Comparison of ENCODE assay signal across 16 cellular contexts in the genomic region with DNA sequence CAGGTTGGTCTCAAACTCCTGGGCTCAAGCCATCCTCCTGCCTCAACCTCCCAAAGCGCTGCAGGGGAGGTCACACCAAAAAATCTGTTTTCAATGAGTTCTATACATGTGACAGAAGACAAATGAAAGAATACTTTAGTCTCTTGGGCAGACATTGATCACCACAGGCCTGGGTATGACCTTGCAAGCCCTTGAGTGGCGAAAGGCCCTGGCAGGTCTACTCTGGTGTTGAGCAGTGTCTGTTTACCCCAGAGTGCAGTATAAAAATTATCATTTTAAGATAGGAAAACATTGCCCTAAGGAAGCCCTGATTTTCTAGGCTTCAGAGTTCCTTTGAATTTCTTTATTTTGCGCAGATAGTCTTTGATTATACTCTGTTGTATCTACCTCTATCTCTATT.
DNase-seq lines count a peak whose midpoint lies in the region; ATAC-seq and TF ChIP-seq lines count a peak whose summit lies in the region.
"Had no signal": no experiment of that assay in that cellular context is flagged by ENCODE, and none has a peak within 500 bp of the region (broad histone marks: within the 10 kb centered on the region; RNA-seq: fewer than 3 reads in every experiment).

No MANE protein-coding gene starts in this region.

- peak overlapping the region; percentile 26 for H3K27ac ChIP-seq in cardiac muscle cell
- no peak overlapping the region for H3K27ac ChIP-seq in GM23338 (ENCODE audit: low read depth)
- H3K27ac ChIP-seq in skeletal muscle tissue (ENCODE audit: low read depth, low read length) = peak overlapping the region; percentile 64

- H3K4me3 ChIP-seq in cardiac muscle cell (no peak overlapping the region), GM23338 (no peak overlapping the region), skeletal muscle tissue (ENCODE audit: low read length in 3 of 3) (no peak overlapping the region), BE2C (ENCODE audit: low read depth, low read length) (no peak overlapping the region)

- TF ChIP-seq CTCF in cardiac muscle cell (IDR thresholded peaks at IDR 0.05; ENCODE audit: low read depth, low read length) (no peak), GM23338 (conservative IDR thresholded peaks at IDR 0.05; ENCODE audit: low read depth in 2 of 2) (no peak), BE2C (IDR thresholded peaks at IDR 0.05; ENCODE audit: low read depth, low read length) (no peak)

- H3F3A ChIP-seq in GM23338 (replicated peaks; ENCODE audit: low read depth) = no peaks in the 10 kb centered on the region

- intact Hi-C loops in cardiac septum (cut with DNase I) = no loop called here

- no peaks in the 10 kb centered on the region for H3K9me3 ChIP-seq in cardiac muscle cell (ENCODE audit: low read depth)
- H3K9me3 ChIP-seq in skeletal muscle tissue (ENCODE audit: control insufficient read depth in 3 of 3, low read length in 3 of 3) = peaks cover 0 to 2% (median 0%) of the 10 kb centered on the region in 3 donors
- H3K9me3 ChIP-seq in BE2C = no peaks in the 10 kb centered on the region

- no peak overlapping the region for H3K27ac Mint-ChIP-seq in GM23338
- H3K27ac Mint-ChIP-seq: CD4-positive, alpha-beta T cell; HFFc6 had no signal

- no peak overlapping the region for H2AFZ ChIP-seq in GM23338

- H3K9me2 ChIP-seq in GM23338 (ENCODE audit: insufficient read depth) = no peaks in the 10 kb centered on the region

- ATAC-seq in GM23338 = no peak
- peak; percentile 96 for ATAC-seq in left lobe of liver
- ATAC-seq in HG02852 (IDR thresholded peaks at IDR 0.05; ENCODE audit: unreplicated experiment) = no peak

- H3K79me2 ChIP-seq in GM23338 (replicated peaks; ENCODE audit: insufficient read depth) = no peaks in the 10 kb centered on the region

- H3K4me1 ChIP-seq in cardiac muscle cell (ENCODE audit: low read depth) = peaks cover 18% of the 10 kb centered on the region
- peaks cover 14% of the 10 kb centered on the region for H3K4me1 ChIP-seq in GM23338 (ENCODE audit: insufficient read depth)
- H3K4me1 ChIP-seq in skeletal muscle tissue (ENCODE audit: control insufficient read depth in 3 of 3, insufficient read depth in 3 of 3, low read length in 3 of 3) = peaks cover 0 to 9% (median 7%) of the 10 kb centered on the region in 3 donors
- no peaks in the 10 kb centered on the region for H3K4me1 ChIP-seq in BE2C

- H3K9ac ChIP-seq in skeletal muscle tissue (ENCODE audit: low read depth in 1 of 3, low read length in 3 of 3) = no peak overlapping the region

- H3K36me3 ChIP-seq in cardiac muscle cell (no peaks in the 10 kb centered on the region), GM23338 (ENCODE audit: insufficient read depth) (no peaks in the 10 kb centered on the region), skeletal muscle tissue (ENCODE audit: control insufficient read depth in 3 of 3, insufficient read depth in 3 of 3, low read length in 3 of 3) (no peaks in the 10 kb centered on the region), BE2C (no peaks in the 10 kb centered on the region)

- no peak overlapping the region for H3K4me3 Mint-ChIP-seq in GM23338
- H3K4me3 Mint-ChIP-seq: CD4-positive, alpha-beta T cell; HFFc6; IgD-negative memory B cell had no signal

- peaks cover 6% of the 10 kb centered on the region; the same call in 2 of the 3 replicates for H3K9me3 Mint-ChIP-seq in GM23338
- H3K9me3 Mint-ChIP-seq: HFFc6 had no signal

- peaks cover 2% of the 10 kb centered on the region; the same call in 1 of the 3 replicates for H3K36me3 Mint-ChIP-seq in GM23338 (ENCODE audit: low read depth)
- H3K36me3 Mint-ChIP-seq: IgD-negative memory B cell had no signal

- peak overlapping the region; percentile 10; the same call in 1 of the 2 replicates for H3K4me2 ChIP-seq in GM23338

- DNase-seq in cardiac muscle cell (ENCODE audit: low read depth in 1 of 2, low spot score in 1 of 2) (peak in 1 of 2 donors; percentile 14), cardiac septum (ENCODE audit: low spot score) (no peak), GM23338 (ENCODE audit: low spot score) (no peak), left lobe of liver (ENCODE audit: low spot score) (peak; percentile 68), BE2C (no peak)
- DNase-seq: 8988T; AML-193; C1 segment of cervical spinal cord; Calu3; CD4-positive, alpha-beta T cell; DMS 273 treated with DMSO at 0.1 percent for 48 hours; HCEC 1CT; HFFc6 had no signal

- H4K20me1 ChIP-seq in GM23338 (replicated peaks; ENCODE audit: insufficient read depth) = no peaks in the 10 kb centered on the region

- H3K4me1 Mint-ChIP-seq in GM23338 = peaks cover 18% of the 10 kb centered on the region

- H3K27me3 ChIP-seq in cardiac muscle cell (no peaks in the 10 kb centered on the region), GM23338 (ENCODE audit: insufficient read depth) (no peaks in the 10 kb centered on the region), skeletal muscle tissue (ENCODE audit: control insufficient read depth in 3 of 3, insufficient read depth in 3 of 3, low read length in 3 of 3) (no peaks in the 10 kb centered on the region), BE2C (no peaks in the 10 kb centered on the region)

- H3K27me3 Mint-ChIP-seq in GM23338 (ENCODE audit: insufficient read depth, low read depth, poor library complexity) = peaks cover 2% of the 10 kb centered on the region
- H3K27me3 Mint-ChIP-seq: CD4-positive, alpha-beta T cell had no signal

TF ChIP-seq in GM23338, 12 proteins besides CTCF, POLR2A, EP300 and RAD21 (continues in another document):
- TF ChIP-seq, protein P1, sequence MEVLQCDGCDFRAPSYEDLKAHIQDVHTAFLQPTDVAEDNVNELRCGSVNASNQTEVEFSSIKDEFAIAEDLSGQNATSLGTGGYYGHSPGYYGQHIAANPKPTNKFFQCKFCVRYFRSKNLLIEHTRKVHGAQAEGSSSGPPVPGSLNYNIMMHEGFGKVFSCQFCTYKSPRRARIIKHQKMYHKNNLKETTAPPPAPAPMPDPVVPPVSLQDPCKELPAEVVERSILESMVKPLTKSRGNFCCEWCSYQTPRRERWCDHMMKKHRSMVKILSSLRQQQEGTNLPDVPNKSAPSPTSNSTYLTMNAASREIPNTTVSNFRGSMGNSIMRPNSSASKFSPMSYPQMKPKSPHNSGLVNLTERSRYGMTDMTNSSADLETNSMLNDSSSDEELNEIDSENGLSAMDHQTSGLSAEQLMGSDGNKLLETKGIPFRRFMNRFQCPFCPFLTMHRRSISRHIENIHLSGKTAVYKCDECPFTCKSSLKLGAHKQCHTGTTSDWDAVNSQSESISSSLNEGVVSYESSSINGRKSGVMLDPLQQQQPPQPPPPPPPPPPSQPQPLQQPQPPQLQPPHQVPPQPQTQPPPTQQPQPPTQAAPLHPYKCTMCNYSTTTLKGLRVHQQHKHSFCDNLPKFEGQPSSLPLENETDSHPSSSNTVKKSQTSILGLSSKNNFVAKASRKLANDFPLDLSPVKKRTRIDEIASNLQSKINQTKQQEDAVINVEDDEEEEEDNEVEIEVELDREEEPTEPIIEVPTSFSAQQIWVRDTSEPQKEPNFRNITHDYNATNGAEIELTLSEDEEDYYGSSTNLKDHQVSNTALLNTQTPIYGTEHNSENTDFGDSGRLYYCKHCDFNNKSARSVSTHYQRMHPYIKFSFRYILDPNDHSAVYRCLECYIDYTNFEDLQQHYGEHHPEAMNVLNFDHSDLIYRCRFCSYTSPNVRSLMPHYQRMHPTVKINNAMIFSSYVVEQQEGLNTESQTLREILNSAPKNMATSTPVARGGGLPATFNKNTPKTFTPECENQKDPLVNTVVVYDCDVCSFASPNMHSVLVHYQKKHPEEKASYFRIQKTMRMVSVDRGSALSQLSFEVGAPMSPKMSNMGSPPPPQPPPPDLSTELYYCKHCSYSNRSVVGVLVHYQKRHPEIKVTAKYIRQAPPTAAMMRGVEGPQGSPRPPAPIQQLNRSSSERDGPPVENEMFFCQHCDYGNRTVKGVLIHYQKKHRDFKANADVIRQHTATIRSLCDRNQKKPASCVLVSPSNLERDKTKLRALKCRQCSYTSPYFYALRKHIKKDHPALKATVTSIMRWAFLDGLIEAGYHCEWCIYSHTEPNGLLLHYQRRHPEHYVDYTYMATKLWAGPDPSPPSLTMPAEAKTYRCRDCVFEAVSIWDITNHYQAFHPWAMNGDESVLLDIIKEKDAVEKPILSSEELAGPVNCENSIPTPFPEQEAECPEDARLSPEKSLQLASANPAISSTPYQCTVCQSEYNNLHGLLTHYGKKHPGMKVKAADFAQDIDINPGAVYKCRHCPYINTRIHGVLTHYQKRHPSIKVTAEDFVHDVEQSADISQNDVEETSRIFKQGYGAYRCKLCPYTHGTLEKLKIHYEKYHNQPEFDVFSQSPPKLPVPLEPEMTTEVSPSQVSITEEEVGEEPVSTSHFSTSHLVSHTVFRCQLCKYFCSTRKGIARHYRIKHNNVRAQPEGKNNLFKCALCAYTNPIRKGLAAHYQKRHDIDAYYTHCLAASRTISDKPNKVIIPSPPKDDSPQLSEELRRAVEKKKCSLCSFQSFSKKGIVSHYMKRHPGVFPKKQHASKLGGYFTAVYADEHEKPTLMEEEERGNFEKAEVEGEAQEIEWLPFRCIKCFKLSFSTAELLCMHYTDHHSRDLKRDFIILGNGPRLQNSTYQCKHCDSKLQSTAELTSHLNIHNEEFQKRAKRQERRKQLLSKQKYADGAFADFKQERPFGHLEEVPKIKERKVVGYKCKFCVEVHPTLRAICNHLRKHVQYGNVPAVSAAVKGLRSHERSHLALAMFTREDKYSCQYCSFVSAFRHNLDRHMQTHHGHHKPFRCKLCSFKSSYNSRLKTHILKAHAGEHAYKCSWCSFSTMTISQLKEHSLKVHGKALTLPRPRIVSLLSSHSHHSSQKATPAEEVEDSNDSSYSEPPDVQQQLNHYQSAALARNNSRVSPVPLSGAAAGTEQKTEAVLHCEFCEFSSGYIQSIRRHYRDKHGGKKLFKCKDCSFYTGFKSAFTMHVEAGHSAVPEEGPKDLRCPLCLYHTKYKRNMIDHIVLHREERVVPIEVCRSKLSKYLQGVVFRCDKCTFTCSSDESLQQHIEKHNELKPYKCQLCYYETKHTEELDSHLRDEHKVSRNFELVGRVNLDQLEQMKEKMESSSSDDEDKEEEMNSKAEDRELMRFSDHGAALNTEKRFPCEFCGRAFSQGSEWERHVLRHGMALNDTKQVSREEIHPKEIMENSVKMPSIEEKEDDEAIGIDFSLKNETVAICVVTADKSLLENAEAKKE (CRISPR knock-in tag; IDR thresholded peaks at IDR 0.05) = no peak
- TF ChIP-seq ZNF331 (CRISPR knock-in tag; IDR thresholded peaks at IDR 0.05; ENCODE audit: low read depth) (no peak), POLR2AphosphoS5 (IDR thresholded peaks at IDR 0.05; ENCODE audit: low read depth) (no peak)
